2 cellular contexts compared by ENCODE assay signal in genomic region chr18:3631927-3632326, GRCh38.
TF ChIP-seq lines count a peak whose summit lies in the region.

No MANE protein-coding gene starts in this region.

TF ChIP-seq in A549, 52 proteins besides CTCF, POLR2A, EP300 and RAD21 (continued from another document):
- TF ChIP-seq SMC3 (IDR thresholded peaks at IDR 0.05) = no peak
- no peak for TF ChIP-seq HEYL (CRISPR knock-in tag; IDR thresholded peaks at IDR 0.05)
- no peak for TF ChIP-seq JUN (IDR thresholded peaks at IDR 0.05)
- no peak for TF ChIP-seq BHLHE40 (IDR thresholded peaks at IDR 0.05; ENCODE audit: low read depth, low read length)
- TF ChIP-seq RFX5 (IDR thresholded peaks at IDR 0.05) = no peak
- no peak for TF ChIP-seq ATOH8 (CRISPR knock-in tag; IDR thresholded peaks at IDR 0.05; ENCODE audit: low read depth)
- TF ChIP-seq HES2 (IDR thresholded peaks at IDR 0.05) = no peak
- TF ChIP-seq FOSB (CRISPR knock-in tag; IDR thresholded peaks at IDR 0.05) = no peak
- no peak for TF ChIP-seq NFE2L2 (conservative IDR thresholded peaks at IDR 0.05; ENCODE audit: low read length)
- no peak for TF ChIP-seq CBX2 (IDR thresholded peaks at IDR 0.05; ENCODE audit: borderline replicate concordance, low read depth)
- TF ChIP-seq MAZ (IDR thresholded peaks at IDR 0.05; ENCODE audit: borderline replicate concordance, low read depth, low read length) = no peak
- TF ChIP-seq MAX (IDR thresholded peaks at IDR 0.05) = no peak
- TF ChIP-seq HOXA7 (CRISPR knock-in tag; IDR thresholded peaks at IDR 0.05) = no peak
- TF ChIP-seq CEBPB (IDR thresholded peaks at IDR 0.05) = no peak
- no peak for TF ChIP-seq RARB (CRISPR knock-in tag; IDR thresholded peaks at IDR 0.05)

TF ChIP-seq in H1, 55 proteins besides CTCF, POLR2A, EP300 and RAD21 (continued from another document):
- TF ChIP-seq JUN (IDR thresholded peaks at IDR 0.05; ENCODE audit: low read depth, low read length) = no peak
